20 cellular contexts compared by ENCODE assay signal in the genomic region with DNA sequence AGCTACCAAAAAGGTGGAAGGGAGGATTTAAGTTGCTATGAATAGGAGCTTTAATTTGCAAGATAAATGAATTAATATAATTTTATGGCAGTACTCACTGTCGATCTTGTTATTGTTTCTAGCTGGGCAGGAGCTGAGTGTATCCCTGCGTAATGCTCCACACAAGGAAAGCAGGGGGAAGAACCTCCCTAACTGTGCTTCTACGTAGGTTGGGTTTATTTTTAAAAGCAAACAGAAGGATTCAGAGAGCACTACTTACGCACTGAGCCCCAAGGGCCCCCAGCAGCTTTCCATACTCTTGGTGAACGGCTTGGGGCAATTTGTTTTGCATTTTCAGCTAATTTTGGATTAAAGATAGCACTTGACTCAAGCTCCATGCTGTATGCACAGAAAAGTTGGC. TPM values are rescaled to one million over a fixed set of nuclear protein-coding genes. Genes with fewer than 3 reads are reported as not detected.
DNase-seq lines count a peak whose midpoint lies in the region; ATAC-seq, FAIRE-seq and TF ChIP-seq lines count a peak whose summit lies in the region.
"Had no signal": no experiment of that assay in that cellular context is flagged by ENCODE, and none has a peak within 500 bp of the region (broad histone marks: within the 10 kb centered on the region; RNA-seq: fewer than 3 reads in every experiment).

No MANE protein-coding gene starts in this region.

- TF ChIP-seq EP300 in HepG2 (IDR thresholded peaks at IDR 0.05; ENCODE audit: low read depth in 2 of 2, low read length in 2 of 2) (no peak), HepG2 (CRISPR knock-in tag; IDR thresholded peaks at IDR 0.05; ENCODE audit: borderline replicate concordance) (no peak)

- H2AFZ ChIP-seq in HCT116 (ENCODE audit: low read depth, low read length, poor library complexity, severe bottlenecking), result no peak overlapping the region
- H2AFZ ChIP-seq in HepG2 (ENCODE audit: low read length), result no peak overlapping the region

- BruUV-seq in Calu3 (replicated peaks; lab: Mats Ljungman, UMichigan) (no TSS peak), HCT116 (replicated peaks; lab: Mats Ljungman, UMichigan) (no TSS peak), HepG2 (replicated peaks; lab: Mats Ljungman, UMichigan) (no TSS peak)

- ATAC-seq in HCT116 (no peak), HepG2 (no peak), SK-N-SH treated with all-trans-retinoic acid at 6 μM for 48 hours (no peak)
- ATAC-seq: Panc1 had no signal

- no peak overlapping the region for H3K4me3 Mint-ChIP-seq in Calu3 (ENCODE audit: low read depth, unreplicated experiment)
- no peak overlapping the region for H3K4me3 Mint-ChIP-seq in neural crest cell
- no peak overlapping the region for H3K4me3 Mint-ChIP-seq in osteocyte (ENCODE audit: unreplicated experiment)

- H3K9me3 Mint-ChIP-seq in Calu3 (ENCODE audit: low read depth, unreplicated experiment) (no peaks in the 10 kb centered on the region), neural crest cell (no peaks in the 10 kb centered on the region), osteocyte (ENCODE audit: unreplicated experiment) (no peaks in the 10 kb centered on the region)

- H3K27me3 ChIP-seq in HCT116 (ENCODE audit: insufficient read depth, low read length), result no peaks in the 10 kb centered on the region
- no peaks in the 10 kb centered on the region; a peak in 1 of 5 replicates for H3K27me3 ChIP-seq in HepG2 (ENCODE audit: control insufficient read depth in 1 of 2, insufficient read depth in 2 of 2, low read length in 2 of 2)
- H3K27me3 ChIP-seq: BLaER1, MG63 had no signal

- TF ChIP-seq POLR2A in HCT116 (IDR thresholded peaks at IDR 0.05; ENCODE audit: borderline replicate concordance, extremely low read depth, insufficient read depth, insufficient read length) (no peak), HepG2 (IDR thresholded peaks at IDR 0.05; ENCODE audit: insufficient read depth in 1 of 2, low read depth in 2 of 2, low read length in 2 of 2) (no peak)

- H3K4me1 ChIP-seq in HCT116 (ENCODE audit: control insufficient read depth in 1 of 2, insufficient read depth in 2 of 2, low read length in 2 of 2) (peaks cover 25 to 72% of the 10 kb centered on the region in 2 experiments), HepG2 (ENCODE audit: insufficient read depth, low read length) (peaks cover 9% of the 10 kb centered on the region)

- H3K36me3 ChIP-seq in HCT116 (ENCODE audit: control insufficient read depth in 1 of 2, insufficient read depth in 2 of 2, low read length in 2 of 2) (peaks cover 73 to 99% of the 10 kb centered on the region in 2 experiments), HepG2 (replicated peaks in 1 of 2; ENCODE audit: control insufficient read depth in 1 of 2, insufficient read depth in 2 of 2, low read length in 2 of 2) (peaks cover 0 to 1% of the 10 kb centered on the region in 2 experiments; a peak in 1 of 5 replicates)
- H3K36me3 ChIP-seq: BLaER1 had no signal

- TF ChIP-seq RAD21 in HCT116 (IDR thresholded peaks at IDR 0.05; ENCODE audit: low read depth) (no peak), HepG2 (CRISPR knock-in tag; IDR thresholded peaks at IDR 0.05) (no peak)

- FAIRE-seq in HepG2 (lab: Jason Lieb, UNC), result no peak
- FAIRE-seq: H1 had no signal

- no peaks in the 10 kb centered on the region for H3K9me3 ChIP-seq in HCT116 (ENCODE audit: control insufficient read depth in 1 of 2, insufficient read depth in 1 of 2, low read depth in 1 of 2, low read length in 2 of 2)
- no peaks in the 10 kb centered on the region for H3K9me3 ChIP-seq in HepG2 (ENCODE audit: low read length)
- H3K9me3 ChIP-seq: BLaER1, MG63 had no signal

- peak overlapping the region; percentile 68 for H3K27ac Mint-ChIP-seq in Calu3 (ENCODE audit: unreplicated experiment)
- H3K27ac Mint-ChIP-seq in neural crest cell (ENCODE audit: unreplicated experiment), result peak overlapping the region; percentile 67
- no peak overlapping the region for H3K27ac Mint-ChIP-seq in osteocyte (ENCODE audit: unreplicated experiment)

- RAD21 ChIA-PET in HCT116 (lab: Charles Lee; ENCODE audit: low non-redundant PET in 1 of 2, low total read pairs in 2 of 2, uncharacterized antibody in 2 of 2, unreplicated experiment in 2 of 2), result no interaction called here

- intact Hi-C loops in Calu3 (cut with micrococcal nuclease; ENCODE audit: unreplicated experiment), result no loop called here
- intact Hi-C loops in HCT116 (cut with micrococcal nuclease), result no loop called here
- intact Hi-C loops in HepG2 (cut with micrococcal nuclease; ENCODE audit: unreplicated experiment), result no loop called here

- 63% methylated on average over 5 of the region's 5 CpGs for WGBS in HepG2 (ENCODE audit: low lambda C conversion rate)

- no peak overlapping the region for H3K27ac ChIP-seq in HCT116 (ENCODE audit: low read depth, low read length)
- no peak overlapping the region for H3K27ac ChIP-seq in HepG2 (ENCODE audit: extremely low read length, insufficient read depth, low read length)
- H3K27ac ChIP-seq: BLaER1, HL-60 had no signal

- H4K20me1 ChIP-seq in HCT116 (ENCODE audit: insufficient read depth) (peaks cover 67% of the 10 kb centered on the region; the same call in 1 of the 2 replicates), HepG2 (ENCODE audit: insufficient read depth, low read length) (no peaks in the 10 kb centered on the region)
- H4K20me1 ChIP-seq: BLaER1 had no signal

- no peaks in the 10 kb centered on the region for H3K9me2 ChIP-seq in HCT116 (ENCODE audit: insufficient read depth)

- DNase-seq in Calu3 (no peak), HCT116 (ENCODE audit: low read depth, low spot score) (no peak), choroid plexus epithelial cell (ENCODE audit: low read depth) (peak; percentile 11), neural crest cell (ENCODE audit: low read depth, low spot score) (no peak), HepG2 (ENCODE audit: low spot score) (no peak), osteocyte (ENCODE audit: extremely low spot score, unreplicated experiment) (no peak)
- DNase-seq: DMS 273 treated with DMSO at 0.1 percent for 48 hours, KG1, MG63, NCI-H1105 treated with DMSO at 0.1 percent for 48 hours, NCI-H187 treated with DMSO at 0.1 percent for 48 hours, NCI-H2171, NCI-H446 treated with DMSO at 0.1 percent for 48 hours, NCI-H774, Right ventricle myocardium superior had no signal

- CTCF ChIA-PET in Calu3 (lab: Charles Lee), result no interaction called here
- CTCF ChIA-PET in HCT116 (lab: Charles Lee), result no interaction called here
- CTCF ChIA-PET in HepG2 (lab: Yijun Ruan, JAX; ENCODE audit: low intra/inter-chr PET ratio, low total read pairs), result no interaction called here

- H3K4me1 Mint-ChIP-seq in Calu3 (ENCODE audit: low read depth, unreplicated experiment) (no peaks in the 10 kb centered on the region), neural crest cell (peaks cover 12% of the 10 kb centered on the region), osteocyte (ENCODE audit: unreplicated experiment) (peaks cover 30% of the 10 kb centered on the region)

- no peak for TF ChIP-seq CTCF in Calu3 (IDR thresholded peaks at IDR 0.05; ENCODE audit: unreplicated experiment)
- no peak for TF ChIP-seq CTCF in HCT116 (IDR thresholded peaks at IDR 0.05 in 2 of 3, conservative IDR thresholded peaks at IDR 0.05 in 1 of 3; ENCODE audit: borderline replicate concordance in 1 of 3, insufficient read depth in 1 of 3, low read depth in 2 of 3, low read length in 2 of 3)
- TF ChIP-seq CTCF in choroid plexus epithelial cell (conservative IDR thresholded peaks at IDR 0.05; ENCODE audit: low read depth, low read length), result no peak
- no peak for TF ChIP-seq CTCF in neural crest cell (conservative IDR thresholded peaks at IDR 0.05)
- TF ChIP-seq CTCF in HepG2 (CRISPR knock-in tag; IDR thresholded peaks at IDR 0.05), result no peak
- TF ChIP-seq CTCF in osteocyte (IDR thresholded peaks at IDR 0.05), result no peak

- H3K36me3 Mint-ChIP-seq in Calu3 (ENCODE audit: insufficient read depth, unreplicated experiment) (peaks cover 90% of the 10 kb centered on the region), neural crest cell (ENCODE audit: low read depth) (peaks cover 10% of the 10 kb centered on the region), osteocyte (ENCODE audit: unreplicated experiment) (peaks cover 46% of the 10 kb centered on the region)

- POLR2A ChIA-PET in HCT116 (lab: Charles Lee), result interaction anchor here (0.7 to 24.1 kb wide), 10 partner anchors 9 to 202 kb away, joined by 3 to 438 read pairs (median 4); a partner anchor contains a TSS
- POLR2A ChIA-PET in HepG2 (lab: Yijun Ruan, JAX), result no interaction called here

- H3K4me2 ChIP-seq in HCT116 (ENCODE audit: low read length) (no peak overlapping the region), HepG2 (ENCODE audit: low read depth, low read length) (no peak overlapping the region)
- H3K4me2 ChIP-seq: BLaER1 had no signal

- H3K9ac ChIP-seq in HCT116 (ENCODE audit: low read length) (no peak overlapping the region), HepG2 (ENCODE audit: insufficient read depth, low read depth, low read length) (no peak overlapping the region)
- H3K9ac ChIP-seq: BLaER1 had no signal

- H3K4me3 ChIP-seq in HCT116 (replicated peaks in 1 of 2; ENCODE audit: low read depth in 1 of 2, low read length in 2 of 2) (no peak overlapping the region), choroid plexus epithelial cell (ENCODE audit: low read depth, low read length) (no peak overlapping the region), HepG2 (replicated peaks in 1 of 3; ENCODE audit: insufficient read depth in 1 of 3, low read depth in 2 of 3, low read length in 3 of 3) (no peak overlapping the region)
- H3K4me3 ChIP-seq: BLaER1, MG63 had no signal

- H3K27me3 Mint-ChIP-seq in Calu3 (ENCODE audit: unreplicated experiment) (no peaks in the 10 kb centered on the region), neural crest cell (ENCODE audit: low read depth) (no peaks in the 10 kb centered on the region), osteocyte (ENCODE audit: unreplicated experiment) (no peaks in the 10 kb centered on the region)

- peaks cover 100% of the 10 kb centered on the region for H3K79me2 ChIP-seq in HCT116 (ENCODE audit: insufficient read depth, low read length)
- H3K79me2 ChIP-seq in HepG2 (ENCODE audit: insufficient read depth, low read length), result no peaks in the 10 kb centered on the region

- in situ Hi-C loops in HepG2 (cut with HindIII; ENCODE audit: extremely low pct_ligation_motif_present, low pct_unique_long_range_greater_than_20kb), result no loop called here

RNA-seq across cellular contexts. Expression of a gene that starts 9.6 kb away (rescaled TPM):
- total RNA-seq in Calu3 (2022), result 34.0 and 55.8 TPM in 2 replicates
- 137 TPM for total RNA-seq in HCT116 (2021; ENCODE audit: unreplicated experiment)
- 199 and 315 TPM in 2 replicates for polyA plus RNA-seq in HCT116 (2012)
- total RNA-seq in neural crest cell, result 2.4 and 2.5 TPM in 2 replicates
- 1.4 and 1.5 TPM in 2 replicates for total RNA-seq in HepG2 (2016; rRNA removed; fragmentation: Illumina TruSeq; extraction: Trizol)
- total RNA-seq in HepG2 (2016; cell fraction: cytosol; rRNA removed; fragmentation: Illumina TruSeq; extraction: Trizol; ENCODE audit: low read depth), result 0.35 and 0.71 TPM in 2 replicates
- 1.2 and 1.5 TPM in 2 replicates for total RNA-seq in HepG2 (2016; cell fraction: insoluble cytoplasmic fraction; rRNA removed; fragmentation: Illumina TruSeq; extraction: Trizol)
- total RNA-seq in HepG2 (2016; cell fraction: membrane; rRNA removed; fragmentation: Illumina TruSeq; extraction: Trizol), result 1.7 and 2.0 TPM in 2 replicates
- 0.88 and 0.99 TPM in 2 replicates for total RNA-seq in HepG2 (2016; cell fraction: nucleus; rRNA removed; fragmentation: Illumina TruSeq; extraction: Trizol)
- polyA plus RNA-seq in HepG2 (2011; rRNA removed), result 3.7 and 5.8 TPM in 2 replicates
- 6.6 and 7.0 TPM in 2 replicates for polyA plus RNA-seq in HepG2 (2011; cell fraction: cytosol; rRNA removed)
- 4.5 and 4.8 TPM in 2 replicates for polyA plus RNA-seq in HepG2 (2011; cell fraction: nucleus; rRNA removed)
- polyA plus RNA-seq in HepG2 (2012), result 2.3 and 5.4 TPM in 2 replicates
- polyA plus RNA-seq in HepG2 (2016; cell fraction: cytosol; fragmentation: Illumina TruSeq; extraction: Trizol; ENCODE audit: low read depth), result 0.44 and 0.53 TPM in 2 replicates
- polyA plus RNA-seq in HepG2 (2016; cell fraction: insoluble cytoplasmic fraction; fragmentation: Illumina TruSeq; extraction: Trizol; ENCODE audit: low read depth), result 1.4 and 1.6 TPM in 2 replicates
- 1.2 and 1.7 TPM in 2 replicates for polyA plus RNA-seq in HepG2 (2016; cell fraction: membrane; fragmentation: Illumina TruSeq; extraction: Trizol; ENCODE audit: low read depth)
- polyA plus RNA-seq in HepG2 (2016; cell fraction: nucleus; fragmentation: Illumina TruSeq; extraction: Trizol; ENCODE audit: insufficient read depth, low read depth), result 0.82 and 1.5 TPM in 2 replicates
- 26.8 and 47.7 TPM in 2 replicates for polyA minus RNA-seq in HepG2 (2011; rRNA and poly(A)+ RNA removed; ENCODE audit: low replicate concordance)
- 12.5 and 15.5 TPM in 2 replicates for polyA minus RNA-seq in HepG2 (2011; cell fraction: cytosol; rRNA and poly(A)+ RNA removed)
- polyA minus RNA-seq in HepG2 (2011; cell fraction: nucleus; rRNA and poly(A)+ RNA removed), result 4.5 and 6.5 TPM in 2 replicates
- total RNA-seq in osteocyte, result 11.0 and 16.1 TPM in 2 replicates
